ENCODE assay signal across 1 cellular context in genomic region chrX:2192584-2193272, GRCh38.
TF ChIP-seq lines count a peak whose summit lies in the region.

No MANE protein-coding gene starts in this region.

TF ChIP-seq in GM12878, 131 proteins besides CTCF, POLR2A, EP300 and RAD21 (continued from another document):
- TF ChIP-seq TCF3 (IDR thresholded peaks at IDR 0.05; ENCODE audit: borderline replicate concordance, insufficient read depth, low read depth, low read length) = no peak
- TF ChIP-seq NFXL1 (IDR thresholded peaks at IDR 0.05; ENCODE audit: borderline replicate concordance) = no peak
